9 cellular contexts compared by ENCODE assay signal in genomic region chr15:92922405-92923002, GRCh38. TPM values are rescaled to one million over a fixed set of nuclear protein-coding genes. Genes with fewer than 3 reads are reported as not detected.
DNase-seq lines count a peak whose midpoint lies in the region; ATAC-seq and TF ChIP-seq lines count a peak whose summit lies in the region.
"Had no signal": no experiment of that assay in that cellular context is flagged by ENCODE, and none has a peak within 500 bp of the region (broad histone marks: within the 10 kb centered on the region; RNA-seq: fewer than 3 reads in every experiment).

No MANE protein-coding gene starts in this region.

- H3K4me3 ChIP-seq in body of pancreas: no peak overlapping the region

- H3K27me3 ChIP-seq in body of pancreas: no peaks in the 10 kb centered on the region

- peaks cover 58% of the 10 kb centered on the region for H3K4me1 ChIP-seq in body of pancreas

- TF ChIP-seq CTCF in body of pancreas (IDR thresholded peaks at IDR 0.05) (no peak), osteocyte (IDR thresholded peaks at IDR 0.05) (no peak)

- ATAC-seq in GM18508 (IDR thresholded peaks at IDR 0.05; ENCODE audit: insufficient read depth, unreplicated experiment): peak; percentile 43
- peak; percentile 64 for ATAC-seq in HG02623 (IDR thresholded peaks at IDR 0.05; ENCODE audit: unreplicated experiment)
- peak; percentile 2 for ATAC-seq in body of pancreas

- peaks cover 0 to 6% of the 10 kb centered on the region in 2 donors for H3K36me3 ChIP-seq in body of pancreas (replicated peaks in 1 of 2; ENCODE audit: insufficient read depth in 1 of 2, low read depth in 2 of 2)

- no peak for TF ChIP-seq POLR2A in body of pancreas (IDR thresholded peaks at IDR 0.05)

- H3K27me3 Mint-ChIP-seq in osteocyte (ENCODE audit: unreplicated experiment): no peaks in the 10 kb centered on the region

- no peak overlapping the region for H3K4me3 Mint-ChIP-seq in osteocyte (ENCODE audit: unreplicated experiment)

- peak overlapping the region; percentile 58 for H3K27ac Mint-ChIP-seq in osteocyte (ENCODE audit: unreplicated experiment)

- H3K9me3 ChIP-seq in body of pancreas: no peaks in the 10 kb centered on the region

- H3K36me3 Mint-ChIP-seq in osteocyte (ENCODE audit: unreplicated experiment): peaks cover 44% of the 10 kb centered on the region

- H3K27ac ChIP-seq in body of pancreas: peak overlapping the region; percentile 74 to 92 (median 78)
- H3K27ac ChIP-seq: parathyroid adenoma had no signal

- 35 to 38% methylated on average over 5 of the region's 5 CpGs for WGBS in body of pancreas, 2 donors

- DNase-seq in body of pancreas: no peak
- DNase-seq in osteocyte (ENCODE audit: extremely low spot score, unreplicated experiment): no peak
- no peak for DNase-seq in NCI-H524 treated with DMSO at 0.1 percent for 48 hours (lab: John Stamatoyannopoulos, UW)
- DNase-seq in glomerular visceral epithelial cell (ENCODE audit: extremely low spot score): no peak
- no peak for DNase-seq in OCI-M2 (lab: John Stamatoyannopoulos, UW; ENCODE audit: unreplicated experiment)
- no peak for DNase-seq in ureter (ENCODE audit: low spot score)

- intact Hi-C loops in body of pancreas (cut with DNase I): loop anchor here (10.0 kb wide), 1 partner anchor 128 kb away; no protein-coding TSS in a partner anchor

- no peaks in the 10 kb centered on the region for H3K9me3 Mint-ChIP-seq in osteocyte (ENCODE audit: unreplicated experiment)

- H3K4me1 Mint-ChIP-seq in osteocyte (ENCODE audit: unreplicated experiment): peaks cover 50% of the 10 kb centered on the region

RNA-seq across cellular contexts. Expression of gene CHD2, which starts 22.4 kb away (rescaled TPM):
- total RNA-seq in body of pancreas (10 to 100 TPM; 63.9 to 70.0 TPM), osteocyte (89.9 and 102 TPM in 2 replicates), ureter (193 TPM)

Comparison
In these comparisons a context has a peak if more than half of its experiments do, and no peak if none do; other contexts are left out.
1. ATAC-seq: peak in every context shown above with its lines; median percentile 64 in HG02623; 43 in GM18508; 2 in body of pancreas.